Comparison of ENCODE assay signal across 8 cellular contexts in the genomic region with DNA sequence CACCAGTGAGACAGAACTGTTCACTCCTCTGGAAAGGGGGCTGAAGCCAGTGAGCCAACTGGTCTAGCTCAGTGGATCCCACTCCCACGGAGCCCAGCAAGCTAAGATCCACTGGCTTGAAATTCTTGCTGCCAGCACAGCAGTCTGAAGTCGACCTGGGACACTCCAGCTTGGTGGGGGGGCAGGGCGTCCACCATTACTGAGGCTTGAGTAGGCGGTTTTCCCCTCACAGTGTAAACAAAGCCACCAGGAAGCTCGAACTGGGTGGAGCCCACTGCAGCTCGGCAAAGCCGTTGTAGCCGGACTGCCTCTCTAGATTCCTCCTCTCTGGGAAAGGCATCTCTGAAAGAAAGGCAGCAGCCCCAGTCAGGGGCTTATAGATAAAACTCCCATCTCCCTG. TPM values are rescaled to one million over a fixed set of nuclear protein-coding genes. Genes with fewer than 3 reads are reported as not detected.
A peak's percentile ranks its signal among the peaks of the same experiment; 100 is the strongest.
DNase-seq lines count a peak whose midpoint lies in the region; ATAC-seq, FAIRE-seq and TF ChIP-seq lines count a peak whose summit lies in the region.
"Not testable (repeated sequence)": the region's sequence is repeated elsewhere in the genome, so short reads cannot be mapped to it uniquely, and the experiment has no call there.

No MANE protein-coding gene starts in this region.

- H3K27me3 ChIP-seq in PC-3 (ENCODE audit: low read length); K562 (ENCODE audit: control insufficient read depth in 2 of 2, insufficient read depth in 2 of 2, low read length in 2 of 2); hepatocyte; thyroid gland: not testable (repeated sequence)

- H3K4me3 ChIP-seq in PC-3 (ENCODE audit: low read length); K562; hepatocyte; mucosa of descending colon; thyroid gland (replicated peaks in 1 of 3): not testable (repeated sequence)

- TF ChIP-seq RAD21 in K562 (CRISPR knock-in tag; conservative IDR thresholded peaks at IDR 0.05 in 1 of 2, IDR thresholded peaks at IDR 0.05 in 1 of 2): not testable (repeated sequence)

- not testable (repeated sequence) for H3K9ac ChIP-seq in PC-3 (ENCODE audit: low read length); K562 (ENCODE audit: insufficient read depth in 1 of 2, low read depth in 2 of 2, low read length in 2 of 2)

- H3K36me3 ChIP-seq in PC-3 (ENCODE audit: low read depth, low read length); K562 (ENCODE audit: control insufficient read depth, insufficient read depth, low read length); hepatocyte (replicated peaks; ENCODE audit: insufficient read depth, low read depth); mucosa of descending colon (ENCODE audit: low read depth); thyroid gland: not testable (repeated sequence)

- H3K79me2 ChIP-seq in PC-3 (ENCODE audit: low read length); K562 (ENCODE audit: control insufficient read depth, insufficient read depth, low read length); hepatocyte: not testable (repeated sequence)

- not testable (repeated sequence) for H3F3A ChIP-seq in PC-3 (ENCODE audit: low read length, unreplicated experiment)

- not testable (repeated sequence) for H3K9me3 ChIP-seq in PC-3 (ENCODE audit: low read length); K562 (replicated peaks; ENCODE audit: control insufficient read depth, insufficient read depth, low read depth, low read length); hepatocyte (ENCODE audit: low read depth); mucosa of descending colon; thyroid gland

- ATAC-seq in PC-3, K562, mucosa of descending colon: not testable (repeated sequence)

- not testable (repeated sequence) for H3K9me2 ChIP-seq in PC-3 (replicated peaks; ENCODE audit: low read length); hepatocyte (replicated peaks; ENCODE audit: insufficient read depth)

- not testable (repeated sequence) for TF ChIP-seq POLR2A in K562 (conservative IDR thresholded peaks at IDR 0.05); thyroid gland (IDR thresholded peaks at IDR 0.05)

- TF ChIP-seq CTCF in PC-3 (conservative IDR thresholded peaks at IDR 0.05; ENCODE audit: low read depth, low read length); K562 (IDR thresholded peaks at IDR 0.05 in 2 of 3, conservative IDR thresholded peaks at IDR 0.05 in 1 of 3; ENCODE audit: insufficient read depth in 2 of 3, low read depth in 1 of 3, low read length in 3 of 3); hepatocyte (IDR thresholded peaks at IDR 0.05; ENCODE audit: poor library complexity); mucosa of descending colon (IDR thresholded peaks at IDR 0.05); thyroid gland (IDR thresholded peaks at IDR 0.05): not testable (repeated sequence)

- CTCF ChIA-PET in PC-3 (lab: Charles Lee): not testable (repeated sequence)
- CTCF ChIA-PET in K562 (lab: Yijun Ruan, JAX; ENCODE audit: low intra/inter-chr PET ratio): interaction anchor here (0.7 kb wide), 1 partner anchor 176 kb away, joined by 3 read pairs; no protein-coding TSS in a partner anchor

- in situ Hi-C loops in K562 (cut with MboI): not testable (repeated sequence)

- not testable (repeated sequence) for H3K27ac ChIP-seq in PC-3 (ENCODE audit: low read length); K562 (ENCODE audit: extremely low read depth, low read depth, low read length); hepatocyte; thyroid gland

- POLR2A ChIA-PET in PC-3 (lab: Charles Lee; ENCODE audit: unreplicated experiment); K562 (lab: Yijun Ruan, JAX): not testable (repeated sequence)

- TF ChIP-seq EP300 in K562 (IDR thresholded peaks at IDR 0.05; ENCODE audit: low read length): not testable (repeated sequence)

- FAIRE-seq in K562 (lab: Jason Lieb, UNC): not testable (repeated sequence)

- DNase-seq in A172 (ENCODE audit: low spot score) (peak; percentile 47), ELR (ENCODE audit: low read depth) (peak; percentile 13), NCI-H2029 (lab: John Stamatoyannopoulos, UW) (peak; percentile 8), PC-3 (peak; percentile 17), K562 (ENCODE audit: extremely low read depth in 1 of 4, low spot score in 3 of 4) (peak in 1 of 4 experiments; percentile 38), hepatocyte (ENCODE audit: low spot score) (peak; percentile 21), mucosa of descending colon (peak; percentile 65 to 71 (median 70)), thyroid gland (peak; percentile 43 to 48)

- not testable (repeated sequence) for H3K4me1 ChIP-seq in PC-3 (ENCODE audit: insufficient read depth, low read length); K562 (replicated peaks in 1 of 2; ENCODE audit: control insufficient read depth in 2 of 2, insufficient read depth in 2 of 2, low read length in 2 of 2); hepatocyte (ENCODE audit: insufficient read depth); mucosa of descending colon (ENCODE audit: low read depth); thyroid gland

- not testable (repeated sequence) for H3K9me1 ChIP-seq in K562 (ENCODE audit: control insufficient read depth, insufficient read depth, low read length)

- peak overlapping the region; percentile 65; the same call in 1 of the 2 replicates for H2AFZ ChIP-seq in PC-3 (ENCODE audit: low read length)
- H2AFZ ChIP-seq in K562 (ENCODE audit: low read depth, low read length): peak overlapping the region; percentile 89
- not testable (repeated sequence) for H2AFZ ChIP-seq in hepatocyte

- H3K4me2 ChIP-seq in PC-3 (ENCODE audit: low read length); hepatocyte: not testable (repeated sequence)
- peak overlapping the region; percentile 37 for H3K4me2 ChIP-seq in K562 (ENCODE audit: insufficient read depth, low read length)

- not testable (repeated sequence) for H4K20me1 ChIP-seq in PC-3 (ENCODE audit: low read length); K562 (replicated peaks; ENCODE audit: control insufficient read depth, insufficient read depth, low read length); hepatocyte (ENCODE audit: insufficient read depth, poor library complexity, severe bottlenecking)

- not testable (repeated sequence) for BruUV-seq in PC-3 (replicated peaks; lab: Mats Ljungman, UMichigan); K562 (replicated peaks; lab: Mats Ljungman, UMichigan)

- intact Hi-C loops in PC-3 (cut with micrococcal nuclease); K562 (cut with micrococcal nuclease); mucosa of descending colon (cut with DNase I, micrococcal nuclease); thyroid gland (cut with DNase I): not testable (repeated sequence)

- WGBS in K562 (ENCODE audit: insufficient coverage, low coverage, missing lambda C conversion rate): 2% methylated on average over 8 of the region's 8 CpGs
- 52% methylated on average over 8 of the region's 8 CpGs for WGBS in hepatocyte (ENCODE audit: low lambda C conversion rate, missing lambda C conversion rate)
- 10 to 49% methylated on average over 2 to 4 of the region's 8 CpGs for WGBS in thyroid gland, 2 donors

TF ChIP-seq in K562, 482 proteins besides CTCF, POLR2A, EP300 and RAD21 (continues in another document):
- TF ChIP-seq YY1 (IDR thresholded peaks at IDR 0.05; ENCODE audit: borderline replicate concordance in 1 of 3, control insufficient read depth in 1 of 3, extremely low read depth in 1 of 3, insufficient read depth in 3 of 3, insufficient read length in 1 of 3, insufficient replicate concordance in 2 of 3, low read depth in 1 of 3, low read length in 2 of 3): peak in 1 of 3 experiments; percentile 40
- TF ChIP-seq EGR1 (conservative IDR thresholded peaks at IDR 0.05): peak; percentile 45
- peak; percentile 80 to 90 for TF ChIP-seq FOXA3 (CRISPR knock-in tag; conservative IDR thresholded peaks at IDR 0.05 in 1 of 2, IDR thresholded peaks at IDR 0.05 in 1 of 2)

RNA-seq across cellular contexts. Expression of gene BBX, which starts 52.3 kb away (rescaled TPM):
- total RNA-seq in A172 (2014; rRNA removed; shearing (Covaris generic)): 33.8 and 63.2 TPM in 2 replicates
- total RNA-seq in PC-3 (2014; rRNA removed) (45.8 and 66.8 TPM in 2 replicates), K562 (2014; rRNA removed) (9.2 and 11.7 TPM in 2 replicates), K562 (2014; rRNA removed; fragmentation: Illumina TruSeq; extraction: Trizol) (16.1 and 19.4 TPM in 2 replicates), K562 (2015; rRNA removed; fragmentation: Illumina TruSeq; extraction: Trizol) (11.8 and 11.9 TPM in 2 replicates), K562 (2021) (13.1 and 14.1 TPM in 2 replicates), hepatocyte (63.7 and 69.0 TPM in 2 replicates), mucosa of descending colon (10 to 100 TPM; 24.4 to 69.9 (median 26.0) TPM), thyroid gland (100 to 1,000 TPM in 2 of 4 donors, 10 to 100 TPM in 2; 73.0 to 216 (median 106) TPM)
- total RNA-seq in K562 (2011; cell fraction: chromatin; rRNA removed; ENCODE audit: low replicate concordance): 29.5 and 78.5 TPM in 2 replicates
- 13.3 and 17.1 TPM in 2 replicates for total RNA-seq in K562 (2011; cell fraction: nucleolus; rRNA removed)
- 24.4 and 47.7 TPM in 2 replicates for total RNA-seq in K562 (2011; cell fraction: nucleoplasm; rRNA removed)
- polyA plus RNA-seq in K562 (2011; rRNA removed) (11.0 and 11.3 TPM in 2 replicates), K562 (2014; fragmentation: Illumina TruSeq; extraction: Trizol) (8.4 and 12.1 TPM in 2 replicates), K562 (2014; fragmentation: Nextera tagmentation; extraction: Ambion mirVana) (10 to 100 TPM in 1 of 2 experiments, 1 to 10 TPM in 1; 9.0 to 19.5 TPM), K562 (2014; rRNA removed) (4.9 and 5.5 TPM in 2 replicates), hepatocyte (75.2 and 92.6 TPM in 2 replicates)
- 3.3 and 6.0 TPM in 2 replicates for polyA plus RNA-seq in K562 (2011; cell fraction: cytosol; rRNA removed)
- 20.7 and 22.6 TPM in 2 replicates for polyA plus RNA-seq in K562 (2011; cell fraction: nucleus; rRNA removed)
- polyA plus RNA-seq in K562 (2012): 6.8 and 8.0 TPM in 2 replicates
- 47.2 and 54.4 TPM in 2 replicates for polyA minus RNA-seq in K562 (2011; rRNA and poly(A)+ RNA removed)
- 12.4 and 15.3 TPM in 2 replicates for polyA minus RNA-seq in K562 (2011; cell fraction: cytosol; rRNA and poly(A)+ RNA removed)
- 55.9 and 71.1 TPM in 2 replicates for polyA minus RNA-seq in K562 (2011; cell fraction: nucleus; rRNA and poly(A)+ RNA removed)
